In the genomic region with DNA sequence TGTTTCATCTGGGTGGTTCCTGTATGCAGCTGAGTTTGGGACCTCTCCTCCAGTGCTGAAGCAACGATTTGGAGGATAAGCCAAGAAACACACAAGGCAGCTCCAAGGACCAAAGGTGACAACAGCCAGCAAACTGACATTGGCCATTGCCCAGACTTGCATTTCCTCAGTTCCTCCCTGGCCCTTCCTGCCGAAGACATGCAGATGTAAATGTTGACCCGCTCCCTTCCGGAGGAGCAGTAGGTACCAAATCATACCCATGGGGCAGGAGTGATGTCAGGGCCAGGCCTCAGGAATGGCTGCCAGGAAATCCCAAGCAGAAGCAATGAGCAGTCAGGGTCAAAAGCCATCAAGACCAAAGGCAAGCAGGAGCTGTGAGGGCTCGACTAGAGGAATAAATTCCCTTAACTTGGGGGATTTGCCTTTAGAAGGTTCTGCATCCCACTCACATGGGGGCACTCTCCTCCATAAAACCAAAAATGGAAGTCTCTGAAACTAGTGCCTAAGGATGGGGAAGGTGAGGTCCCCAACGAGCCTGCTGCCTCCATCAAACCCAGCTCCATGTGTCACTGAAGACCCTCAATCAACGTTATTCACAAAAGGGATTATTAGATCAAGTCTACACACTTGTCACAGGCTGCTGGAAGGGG, we compare ENCODE assay signal across 1 cellular context.
TF ChIP-seq lines count a peak whose summit lies in the region.

No MANE protein-coding gene starts in this region.

TF ChIP-seq in IMR-90, 13 proteins besides CTCF, POLR2A, EP300 and RAD21:
- TF ChIP-seq MXI1 (IDR thresholded peaks at IDR 0.05; ENCODE audit: borderline replicate concordance, low read depth, low read length) (no peak), RCOR1 (IDR thresholded peaks at IDR 0.05; ENCODE audit: insufficient replicate concordance, low read length) (no peak), MAZ (IDR thresholded peaks at IDR 0.05; ENCODE audit: borderline replicate concordance, low read depth, low read length) (no peak), CEBPB (IDR thresholded peaks at IDR 0.05; ENCODE audit: low read depth, low read length) (no peak), BHLHE40 (IDR thresholded peaks at IDR 0.05; ENCODE audit: low read depth, low read length) (no peak), NFE2L2 (IDR thresholded peaks at IDR 0.05; ENCODE audit: low read depth, low read length) (no peak), SMC3 (IDR thresholded peaks at IDR 0.05; ENCODE audit: low read depth, low read length) (no peak), RFX5 (IDR thresholded peaks at IDR 0.05; ENCODE audit: low read depth, low read length) (no peak), CHD1 (IDR thresholded peaks at IDR 0.05; ENCODE audit: low read depth, low read length) (no peak), FOS (IDR thresholded peaks at IDR 0.05; ENCODE audit: low read depth, low read length) (no peak), MAFK (IDR thresholded peaks at IDR 0.05; ENCODE audit: low read depth, low read length) (no peak)
- TF ChIP-seq, protein P1, sequence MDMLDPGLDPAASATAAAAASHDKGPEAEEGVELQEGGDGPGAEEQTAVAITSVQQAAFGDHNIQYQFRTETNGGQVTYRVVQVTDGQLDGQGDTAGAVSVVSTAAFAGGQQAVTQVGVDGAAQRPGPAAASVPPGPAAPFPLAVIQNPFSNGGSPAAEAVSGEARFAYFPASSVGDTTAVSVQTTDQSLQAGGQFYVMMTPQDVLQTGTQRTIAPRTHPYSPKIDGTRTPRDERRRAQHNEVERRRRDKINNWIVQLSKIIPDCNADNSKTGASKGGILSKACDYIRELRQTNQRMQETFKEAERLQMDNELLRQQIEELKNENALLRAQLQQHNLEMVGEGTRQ (IDR thresholded peaks at IDR 0.05; ENCODE audit: low read depth, low read length), result no peak
- TF ChIP-seq, protein P2, sequence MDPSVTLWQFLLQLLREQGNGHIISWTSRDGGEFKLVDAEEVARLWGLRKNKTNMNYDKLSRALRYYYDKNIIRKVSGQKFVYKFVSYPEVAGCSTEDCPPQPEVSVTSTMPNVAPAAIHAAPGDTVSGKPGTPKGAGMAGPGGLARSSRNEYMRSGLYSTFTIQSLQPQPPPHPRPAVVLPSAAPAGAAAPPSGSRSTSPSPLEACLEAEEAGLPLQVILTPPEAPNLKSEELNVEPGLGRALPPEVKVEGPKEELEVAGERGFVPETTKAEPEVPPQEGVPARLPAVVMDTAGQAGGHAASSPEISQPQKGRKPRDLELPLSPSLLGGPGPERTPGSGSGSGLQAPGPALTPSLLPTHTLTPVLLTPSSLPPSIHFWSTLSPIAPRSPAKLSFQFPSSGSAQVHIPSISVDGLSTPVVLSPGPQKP (IDR thresholded peaks at IDR 0.05; ENCODE audit: borderline replicate concordance, low read depth, low read length), result no peak
TF ChIP-seq in IMR-90: peak in this region for 0.
